Comparison of ENCODE assay signal across 1 cellular context in the genomic region with DNA sequence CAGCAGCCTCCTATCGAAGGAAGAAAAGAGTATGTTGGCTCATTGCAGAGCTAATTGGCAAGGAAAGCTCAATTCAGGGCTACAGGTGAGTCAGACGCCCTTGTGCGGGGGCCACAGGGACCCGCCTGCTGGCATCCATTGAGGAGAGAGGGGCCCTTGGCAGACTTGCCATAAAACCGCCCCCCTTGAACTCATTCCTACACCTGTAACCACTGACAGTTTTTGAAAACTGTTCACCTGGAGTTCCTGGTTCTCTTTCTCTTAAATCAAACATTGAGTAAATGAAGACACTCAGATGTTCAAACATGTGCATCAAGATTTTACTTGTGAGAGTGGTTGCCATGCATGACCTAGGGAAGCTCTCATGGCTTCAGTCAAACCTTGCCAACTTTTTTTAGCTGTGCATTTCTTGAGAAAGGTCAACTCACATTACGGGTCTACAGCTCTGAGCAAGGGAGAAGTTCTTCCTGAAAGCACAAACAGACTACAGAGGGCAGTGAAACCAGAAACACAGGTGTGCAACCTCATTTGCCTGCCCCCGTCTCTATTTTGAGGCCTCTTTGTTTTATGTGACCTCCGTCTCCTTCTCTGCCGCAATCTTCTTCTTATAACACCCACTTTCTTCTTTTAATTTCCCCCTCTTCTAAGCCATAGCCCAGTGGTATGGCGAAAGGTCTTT.
TF ChIP-seq lines count a peak whose summit lies in the region.

No MANE protein-coding gene starts in this region.

TF ChIP-seq in K562, 482 proteins besides CTCF, POLR2A, EP300 and RAD21 (continued from another document):
- TF ChIP-seq, protein P1, sequence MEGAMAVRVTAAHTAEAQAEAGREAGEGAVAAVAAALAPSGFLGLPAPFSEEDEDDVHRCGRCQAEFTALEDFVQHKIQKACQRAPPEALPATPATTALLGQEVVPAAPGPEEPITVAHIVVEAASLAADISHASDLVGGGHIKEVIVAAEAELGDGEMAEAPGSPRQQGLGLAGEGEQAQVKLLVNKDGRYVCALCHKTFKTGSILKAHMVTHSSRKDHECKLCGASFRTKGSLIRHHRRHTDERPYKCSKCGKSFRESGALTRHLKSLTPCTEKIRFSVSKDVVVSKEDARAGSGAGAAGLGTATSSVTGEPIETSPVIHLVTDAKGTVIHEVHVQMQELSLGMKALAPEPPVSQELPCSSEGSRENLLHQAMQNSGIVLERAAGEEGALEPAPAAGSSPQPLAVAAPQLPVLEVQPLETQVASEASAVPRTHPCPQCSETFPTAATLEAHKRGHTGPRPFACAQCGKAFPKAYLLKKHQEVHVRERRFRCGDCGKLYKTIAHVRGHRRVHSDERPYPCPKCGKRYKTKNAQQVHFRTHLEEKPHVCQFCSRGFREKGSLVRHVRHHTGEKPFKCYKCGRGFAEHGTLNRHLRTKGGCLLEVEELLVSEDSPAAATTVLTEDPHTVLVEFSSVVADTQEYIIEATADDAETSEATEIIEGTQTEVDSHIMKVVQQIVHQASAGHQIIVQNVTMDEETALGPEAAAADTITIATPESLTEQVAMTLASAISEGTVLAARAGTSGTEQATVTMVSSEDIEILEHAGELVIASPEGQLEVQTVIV (CRISPR knock-in tag; IDR thresholded peaks at IDR 0.05; ENCODE audit: borderline replicate concordance): no peak
- no peak for TF ChIP-seq PTBP1 (IDR thresholded peaks at IDR 0.05; ENCODE audit: low read depth, low read length)
- peak; percentile 4 for TF ChIP-seq SMAD1 (IDR thresholded peaks at IDR 0.05; ENCODE audit: low read depth, low read length, partially characterized antibody)
- TF ChIP-seq, protein P2, sequence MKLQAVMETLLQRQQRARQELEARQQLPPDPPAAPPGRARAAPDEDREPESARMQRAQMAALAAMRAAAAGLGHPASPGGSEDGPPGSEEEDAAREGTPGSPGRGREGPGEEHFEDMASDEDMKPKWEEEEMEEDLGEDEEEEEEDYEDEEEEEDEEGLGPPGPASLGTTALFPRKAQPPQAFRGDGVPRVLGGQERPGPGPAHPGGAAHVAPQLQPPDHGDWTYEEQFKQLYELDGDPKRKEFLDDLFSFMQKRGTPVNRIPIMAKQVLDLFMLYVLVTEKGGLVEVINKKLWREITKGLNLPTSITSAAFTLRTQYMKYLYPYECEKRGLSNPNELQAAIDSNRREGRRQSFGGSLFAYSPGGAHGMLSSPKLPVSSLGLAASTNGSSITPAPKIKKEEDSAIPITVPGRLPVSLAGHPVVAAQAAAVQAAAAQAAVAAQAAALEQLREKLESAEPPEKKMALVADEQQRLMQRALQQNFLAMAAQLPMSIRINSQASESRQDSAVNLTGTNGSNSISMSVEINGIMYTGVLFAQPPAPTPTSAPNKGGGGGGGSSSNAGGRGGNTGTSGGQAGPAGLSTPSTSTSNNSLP (IDR thresholded peaks at IDR 0.05; ENCODE audit: borderline replicate concordance, low read depth, low read length): no peak
- TF ChIP-seq ZNF175 (CRISPR knock-in tag; IDR thresholded peaks at IDR 0.05; ENCODE audit: low read depth): 0 out of 2 replicates have a peak, but pooled peaks have one; percentile 3
- TF ChIP-seq ZNF584 (CRISPR knock-in tag; IDR thresholded peaks at IDR 0.05; ENCODE audit: low read depth): no peak
- TF ChIP-seq TAF9B (IDR thresholded peaks at IDR 0.05; ENCODE audit: partially characterized antibody): no peak
- no peak for TF ChIP-seq ERF (CRISPR knock-in tag; IDR thresholded peaks at IDR 0.05)
- TF ChIP-seq IFI16 (CRISPR knock-in tag; IDR thresholded peaks at IDR 0.05): no peak
- TF ChIP-seq CBFB (CRISPR knock-in tag; IDR thresholded peaks at IDR 0.05): 0 out of 2 replicates have a peak, but pooled peaks have one; percentile 8
- TF ChIP-seq ARID1B (IDR thresholded peaks at IDR 0.05): no peak
- no peak for TF ChIP-seq PRPF4 (IDR thresholded peaks at IDR 0.05; ENCODE audit: insufficient read depth, low read depth, low read length, poor library complexity, severe bottlenecking)
- no peak for TF ChIP-seq FOXK1 (CRISPR knock-in tag; IDR thresholded peaks at IDR 0.05; ENCODE audit: borderline replicate concordance)
- TF ChIP-seq, protein P3, sequence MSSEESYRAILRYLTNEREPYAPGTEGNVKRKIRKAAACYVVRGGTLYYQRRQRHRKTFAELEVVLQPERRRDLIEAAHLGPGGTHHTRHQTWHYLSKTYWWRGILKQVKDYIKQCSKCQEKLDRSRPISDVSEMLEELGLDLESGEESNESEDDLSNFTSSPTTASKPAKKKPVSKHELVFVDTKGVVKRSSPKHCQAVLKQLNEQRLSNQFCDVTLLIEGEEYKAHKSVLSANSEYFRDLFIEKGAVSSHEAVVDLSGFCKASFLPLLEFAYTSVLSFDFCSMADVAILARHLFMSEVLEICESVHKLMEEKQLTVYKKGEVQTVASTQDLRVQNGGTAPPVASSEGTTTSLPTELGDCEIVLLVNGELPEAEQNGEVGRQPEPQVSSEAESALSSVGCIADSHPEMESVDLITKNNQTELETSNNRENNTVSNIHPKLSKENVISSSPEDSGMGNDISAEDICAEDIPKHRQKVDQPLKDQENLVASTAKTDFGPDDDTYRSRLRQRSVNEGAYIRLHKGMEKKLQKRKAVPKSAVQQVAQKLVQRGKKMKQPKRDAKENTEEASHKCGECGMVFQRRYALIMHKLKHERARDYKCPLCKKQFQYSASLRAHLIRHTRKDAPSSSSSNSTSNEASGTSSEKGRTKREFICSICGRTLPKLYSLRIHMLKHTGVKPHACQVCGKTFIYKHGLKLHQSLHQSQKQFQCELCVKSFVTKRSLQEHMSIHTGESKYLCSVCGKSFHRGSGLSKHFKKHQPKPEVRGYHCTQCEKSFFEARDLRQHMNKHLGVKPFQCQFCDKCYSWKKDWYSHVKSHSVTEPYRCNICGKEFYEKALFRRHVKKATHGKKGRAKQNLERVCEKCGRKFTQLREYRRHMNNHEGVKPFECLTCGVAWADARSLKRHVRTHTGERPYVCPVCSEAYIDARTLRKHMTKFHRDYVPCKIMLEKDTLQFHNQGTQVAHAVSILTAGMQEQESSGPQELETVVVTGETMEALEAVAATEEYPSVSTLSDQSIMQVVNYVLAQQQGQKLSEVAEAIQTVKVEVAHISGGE (CRISPR knock-in tag; IDR thresholded peaks at IDR 0.05): no peak
- no peak for TF ChIP-seq ZBTB7A (IDR thresholded peaks at IDR 0.05; ENCODE audit: borderline replicate concordance, control insufficient read depth, low read depth, low read length)
- no peak for TF ChIP-seq ZFP30 (CRISPR knock-in tag; IDR thresholded peaks at IDR 0.05; ENCODE audit: borderline replicate concordance)
- TF ChIP-seq EGR1 (conservative IDR thresholded peaks at IDR 0.05): peak; percentile 31; the same call in 1 of the 2 replicates
- TF ChIP-seq ETV1 (tag; conservative IDR thresholded peaks at IDR 0.05; ENCODE audit: low read depth): 0 out of 2 replicates have a peak, but pooled peaks have one; percentile 4
- no peak for TF ChIP-seq POU5F1 (IDR thresholded peaks at IDR 0.05; ENCODE audit: borderline replicate concordance, low read depth, low read length, partially characterized antibody)
- peak; percentile 83; the same call in 1 of the 2 replicates for TF ChIP-seq FOSL1 (tag; conservative IDR thresholded peaks at IDR 0.05)
- TF ChIP-seq, protein P4, sequence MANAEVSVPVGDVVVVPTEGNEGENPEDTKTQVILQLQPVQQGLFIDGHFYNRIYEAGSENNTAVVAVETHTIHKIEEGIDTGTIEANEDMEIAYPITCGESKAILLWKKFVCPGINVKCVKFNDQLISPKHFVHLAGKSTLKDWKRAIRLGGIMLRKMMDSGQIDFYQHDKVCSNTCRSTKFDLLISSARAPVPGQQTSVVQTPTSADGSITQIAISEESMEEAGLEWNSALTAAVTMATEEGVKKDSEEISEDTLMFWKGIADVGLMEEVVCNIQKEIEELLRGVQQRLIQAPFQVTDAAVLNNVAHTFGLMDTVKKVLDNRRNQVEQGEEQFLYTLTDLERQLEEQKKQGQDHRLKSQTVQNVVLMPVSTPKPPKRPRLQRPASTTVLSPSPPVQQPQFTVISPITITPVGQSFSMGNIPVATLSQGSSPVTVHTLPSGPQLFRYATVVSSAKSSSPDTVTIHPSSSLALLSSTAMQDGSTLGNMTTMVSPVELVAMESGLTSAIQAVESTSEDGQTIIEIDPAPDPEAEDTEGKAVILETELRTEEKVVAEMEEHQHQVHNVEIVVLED (CRISPR knock-in tag; IDR thresholded peaks at IDR 0.05): 0 out of 2 replicates have a peak, but pooled peaks have one; percentile 13
